ENCODE assay signal across 18 cellular contexts in the genomic region with DNA sequence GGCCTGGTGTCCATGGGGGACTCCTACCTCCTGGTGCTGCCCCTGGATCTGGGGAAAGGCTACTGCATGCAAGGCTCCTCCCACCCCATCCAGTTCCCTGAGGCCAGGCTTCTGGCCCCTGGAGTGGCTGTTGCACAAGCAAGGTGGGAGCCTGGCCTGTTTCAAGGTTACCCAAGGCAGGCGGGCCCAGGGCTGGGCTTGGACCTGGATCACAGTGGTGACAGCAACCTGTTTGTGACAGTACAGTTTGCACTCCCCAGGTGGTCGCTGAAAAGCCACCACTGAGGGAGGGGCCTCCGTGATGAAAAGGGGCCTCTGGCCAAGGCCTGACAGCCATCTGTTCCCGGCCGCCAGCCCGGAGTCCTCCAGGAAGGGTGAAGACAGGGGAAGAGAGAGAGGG. TPM values are rescaled to one million over a fixed set of nuclear protein-coding genes. Genes with fewer than 3 reads are reported as not detected.
A peak's percentile ranks its signal among the peaks of the same experiment; 100 is the strongest.
DNase-seq lines count a peak whose midpoint lies in the region; ATAC-seq and TF ChIP-seq lines count a peak whose summit lies in the region.
"Had no signal": no experiment of that assay in that cellular context is flagged by ENCODE, and none has a peak within 500 bp of the region (broad histone marks: within the 10 kb centered on the region; RNA-seq: fewer than 3 reads in every experiment).

No MANE protein-coding gene starts in this region.

- H3K27ac ChIP-seq in right atrium auricular region (no peak overlapping the region), heart left ventricle (peak overlapping the region in 3 of 12 donors; percentile 28 to 49 (median 28)), thyroid gland (no peak overlapping the region)
- H3K27ac ChIP-seq: BLaER1 treated with 17β-estradiol and CSF1 and Interleukin-3, amounts not matched to agents 10 nM and 100 nM had no signal

- 17 to 42% (median 22%) methylated on average over 4 to 6 of the region's 6 CpGs for WGBS in heart left ventricle, 4 donors
- WGBS in thyroid gland, 2 donors = 53 to 69% methylated on average over 4 to 6 of the region's 6 CpGs

- H3K27me3 ChIP-seq in right atrium auricular region (no peaks in the 10 kb centered on the region), heart left ventricle (no peaks in the 10 kb centered on the region), thyroid gland (no peaks in the 10 kb centered on the region)
- H3K27me3 ChIP-seq: BLaER1 treated with 17β-estradiol and CSF1 and Interleukin-3, amounts not matched to agents 10 nM and 100 nM had no signal

- no peaks in the 10 kb centered on the region for H3K36me3 ChIP-seq in right atrium auricular region
- no peaks in the 10 kb centered on the region for H3K36me3 ChIP-seq in heart left ventricle
- H3K36me3 ChIP-seq in thyroid gland = no peaks in the 10 kb centered on the region
- H3K36me3 ChIP-seq: BLaER1 treated with 17β-estradiol and CSF1 and Interleukin-3, amounts not matched to agents 10 nM and 100 nM had no signal

- TF ChIP-seq POLR2A in heart left ventricle (IDR thresholded peaks at IDR 0.05) (no peak), thyroid gland (IDR thresholded peaks at IDR 0.05) (no peak)

- H3K9me3 ChIP-seq in right atrium auricular region (no peaks in the 10 kb centered on the region), heart left ventricle (no peaks in the 10 kb centered on the region), thyroid gland (no peaks in the 10 kb centered on the region)

- ATAC-seq in Right ventricle myocardium inferior (peak; percentile 79), heart left ventricle (peak; percentile 29 to 81 (median 54)), HG02678 (IDR thresholded peaks at IDR 0.05; ENCODE audit: unreplicated experiment) (no peak), HG03520 (IDR thresholded peaks at IDR 0.05; ENCODE audit: unreplicated experiment) (no peak)
- ATAC-seq: K562 had no signal

- intact Hi-C loops in Right ventricle myocardium inferior (cut with DNase I) (no loop called here), heart left ventricle (cut with DNase I) (no loop called here), thyroid gland (cut with DNase I) (no loop called here)

- H3K4me1 ChIP-seq in right atrium auricular region (no peaks in the 10 kb centered on the region), heart left ventricle (peaks cover 0 to 16% (median 0%) of the 10 kb centered on the region in 12 donors), thyroid gland (peaks cover 15 to 31% of the 10 kb centered on the region in 2 donors)

- TF ChIP-seq CTCF in right atrium auricular region (IDR thresholded peaks at IDR 0.05) = no peak
- TF ChIP-seq CTCF in heart left ventricle (IDR thresholded peaks at IDR 0.05) = peak in 1 of 12 donors; percentile 5
- no peak for TF ChIP-seq CTCF in thyroid gland (IDR thresholded peaks at IDR 0.05)

- H3K4me3 ChIP-seq in right atrium auricular region (no peak overlapping the region), heart left ventricle (no peak overlapping the region), thyroid gland (replicated peaks in 1 of 3) (no peak overlapping the region)
- H3K4me3 ChIP-seq: BLaER1 treated with 17β-estradiol and CSF1 and Interleukin-3, amounts not matched to agents 10 nM and 100 nM; K562 had no signal

- DNase-seq in Right ventricle myocardium inferior (ENCODE audit: missing footprints) (no peak), right atrium auricular region (ENCODE audit: low spot score) (no peak), SK-N-DZ (ENCODE audit: low spot score) (peak; percentile 36), heart left ventricle (peak in 2 of 5 donors; percentile 65 to 79), thyroid gland (peak; percentile 56 to 59)
- DNase-seq in stimulated activated CD4-positive, alpha-beta T cell treated with anti-CD3 and anti-CD28 coated beads, Interleukin-2, amount 100 ng/mL, for 24 hours = no peak
- DNase-seq: CD8-positive, alpha-beta memory T cell; DMS79 treated with DMSO at 0.1 percent for 48 hours; H9; NCI-H1105 treated with DMSO at 0.1 percent for 48 hours; NCI-H187; NCI-H2107; NCI-H2227 treated with DMSO at 0.1 percent for 48 hours; RPMI8226 had no signal

RNA-seq across cellular contexts. Expression of a gene that starts 14.4 kb away (rescaled TPM):
- total RNA-seq in Right ventricle myocardium inferior (16.7 TPM), right atrium auricular region (under 1 TPM; 0.33 to 0.59 TPM), heart left ventricle (10 to 100 TPM in 3 of 9 donors, 1 to 10 TPM in 6; 5.7 to 22.5 (median 8.7) TPM), thyroid gland (10 to 100 TPM in 1 of 4 donors, 1 to 10 TPM in 3; 3.2 to 10.2 (median 7.2) TPM)
- 0.40 TPM in 1 of 2 replicates, not detected in the other for polyA plus RNA-seq in SK-N-DZ (2014; cell fraction: cytosol; rRNA removed)
- polyA plus RNA-seq in SK-N-DZ (2014; cell fraction: nucleus; rRNA removed) = 0.64 and 0.65 TPM in 2 replicates
- 1 to 10 TPM; 1.4 to 2.6 TPM for polyA plus RNA-seq in heart left ventricle
- total RNA-seq: CD8-positive, alpha-beta memory T cell; H9; K562 had no signal
- polyA plus RNA-seq: K562 had no signal

Comparison
In these comparisons a context has a peak if more than half of its experiments do, and no peak if none do; other contexts are left out.
1. ATAC-seq: peak in Right ventricle myocardium inferior (single experiment) and heart left ventricle (4 of 4); none in HG02678 (single experiment) and HG03520 (single experiment).
2. DNase-seq: peak in SK-N-DZ (single experiment) and thyroid gland (2 of 2); none in Right ventricle myocardium inferior (single experiment), right atrium auricular region (single experiment) and stimulated activated CD4-positive, alpha-beta T cell treated with anti-CD3 and anti-CD28 coated beads, Interleukin-2, amount 100 ng/mL, for 24 hours (0 of 2).